26 cellular contexts compared by ENCODE assay signal in genomic region chr14:71056168-71056567, GRCh38.
"Had no signal": no experiment of that assay in that cellular context is flagged by ENCODE, and none has a peak within 500 bp of the region (broad histone marks: within the 10 kb centered on the region; RNA-seq: fewer than 3 reads in every experiment).

No MANE protein-coding gene starts in this region.

- H3K27me3 ChIP-seq: esophagus muscularis mucosa, heart right ventricle, ovary, sigmoid colon, tibial nerve, upper lobe of left lung had no signal

- H3K4me1 Mint-ChIP-seq: immature natural killer cell; memory B cell; stimulated activated naive B cell treated with anti-CD40 and anti-IgM and Interleukin-4, amounts not matched to agents 10 μg/mL and 1 μg/mL and 100 μg/mL, for 72 hours had no signal

- H3K27ac ChIP-seq: coronary artery, esophagus muscularis mucosa, heart right ventricle, ovary, psoas muscle, sigmoid colon, thoracic aorta, tibial nerve, upper lobe of left lung had no signal

- H3K27me3 Mint-ChIP-seq: memory B cell; stimulated activated naive B cell treated with anti-CD40 and anti-IgM and Interleukin-4, amounts not matched to agents 10 μg/mL and 1 μg/mL and 100 μg/mL, for 72 hours; stimulated activated naive CD8-positive, alpha-beta T cell treated with anti-CD3 and anti-CD28 coated beads, Interleukin-15, Interleukin-2, amounts not matched to agents 100 ng/mL and 50 ng/mL, for 24 hours had no signal

- DNase-seq: dermis blood vessel endothelial cell; effector memory CD4-positive, alpha-beta T cell; foreskin melanocyte; glutamatergic neuron; heart right ventricle; hypothalamus; immature natural killer cell; natural killer cell; occipital lobe; ovary; posterior cingulate gyrus; psoas muscle; right cardiac atrium; sigmoid colon; small intestine; stimulated activated CD4-positive, alpha-beta T cell treated with anti-CD3 and anti-CD28 coated beads, Interleukin-15, amount 100 ng/mL, for 24 hours; stimulated activated CD4-positive, alpha-beta T cell treated with anti-CD3 and anti-CD28 coated beads, Interleukin-2, amount 100 ng/mL, for 48 hours; stimulated activated naive B cell treated with anti-CD40 and anti-IgM and Interleukin-4, amounts not matched to agents 10 μg/mL and 1 μg/mL and 100 μg/mL, for 72 hours; upper lobe of left lung had no signal

- H3K27ac Mint-ChIP-seq: memory B cell; stimulated activated naive B cell treated with anti-CD40 and anti-IgM and Interleukin-4, amounts not matched to agents 10 μg/mL and 1 μg/mL and 100 μg/mL, for 72 hours; stimulated activated naive CD8-positive, alpha-beta T cell treated with anti-CD3 and anti-CD28 coated beads, Interleukin-15, Interleukin-2, amounts not matched to agents 100 ng/mL and 50 ng/mL, for 24 hours had no signal

- H3K4me3 Mint-ChIP-seq: immature natural killer cell; memory B cell; natural killer cell; stimulated activated naive B cell treated with anti-CD40 and anti-IgM and Interleukin-4, amounts not matched to agents 10 μg/mL and 1 μg/mL and 100 μg/mL, for 72 hours; stimulated activated naive CD8-positive, alpha-beta T cell treated with anti-CD3 and anti-CD28 coated beads, Interleukin-15, Interleukin-2, amounts not matched to agents 100 ng/mL and 50 ng/mL, for 24 hours had no signal

- H3K4me1 ChIP-seq: esophagus muscularis mucosa, heart right ventricle, psoas muscle, sigmoid colon, tibial nerve, upper lobe of left lung had no signal

- H3K9me3 ChIP-seq: esophagus muscularis mucosa, heart right ventricle, ovary, psoas muscle, sigmoid colon, thoracic aorta, tibial nerve, upper lobe of left lung had no signal

- H3K9me3 Mint-ChIP-seq: immature natural killer cell; memory B cell; natural killer cell; stimulated activated naive B cell treated with anti-CD40 and anti-IgM and Interleukin-4, amounts not matched to agents 10 μg/mL and 1 μg/mL and 100 μg/mL, for 72 hours; stimulated activated naive CD8-positive, alpha-beta T cell treated with anti-CD3 and anti-CD28 coated beads, Interleukin-15, Interleukin-2, amounts not matched to agents 100 ng/mL and 50 ng/mL, for 24 hours had no signal

- ATAC-seq: heart right ventricle; natural killer cell; psoas muscle; right cardiac atrium; stimulated activated naive B cell treated with anti-CD40 and anti-IgM and Interleukin-4, amounts not matched to agents 10 μg/mL and 1 μg/mL and 100 μg/mL, for 72 hours had no signal

- H3K36me3 ChIP-seq: ovary had no signal

- H3K4me3 ChIP-seq: coronary artery, esophagus muscularis mucosa, heart right ventricle, lung, ovary, psoas muscle, sigmoid colon, thoracic aorta, tibial nerve, upper lobe of left lung had no signal
